In genomic region chr10:103445767-103446567, GRCh38 we compare ENCODE assay signal across 11 cellular contexts. TPM values are rescaled to one million over a fixed set of nuclear protein-coding genes. Genes with fewer than 3 reads are reported as not detected.
DNase-seq lines count a peak whose midpoint lies in the region; ATAC-seq, FAIRE-seq and TF ChIP-seq lines count a peak whose summit lies in the region.
"Had no signal": no experiment of that assay in that cellular context is flagged by ENCODE, and none has a peak within 500 bp of the region (broad histone marks: within the 10 kb centered on the region; RNA-seq: fewer than 3 reads in every experiment).

No MANE protein-coding gene starts in this region.

- H3K4me3 ChIP-seq in bronchial epithelial cell (ENCODE audit: low read depth, low read length) (no peak overlapping the region), subcutaneous abdominal adipose tissue (ENCODE audit: low read depth in 1 of 5, low read length in 5 of 5) (peak overlapping the region in 2 of 5 donors; percentile 2 to 5)

- TF ChIP-seq CTCF in HFFc6 (IDR thresholded peaks at IDR 0.05): no peak
- no peak for TF ChIP-seq CTCF in bronchial epithelial cell (IDR thresholded peaks at IDR 0.05; ENCODE audit: insufficient read depth, low read length, severe bottlenecking)

- DNase-seq in HFFc6 (peak; percentile 74), bronchial epithelial cell (ENCODE audit: low read depth) (peak; percentile 8), left lobe of liver (ENCODE audit: low spot score) (no peak), Ammon's horn (ENCODE audit: low spot score) (no peak)
- DNase-seq in activated T-helper 2 cell treated with anti-CD3 and anti-CD28 coated beads, Interferon-gamma antibody, Interleukin-2, Interleukin-4, amounts not matched to agents 10 μg/mL and 5 μg/mL and 100 μg/mL, durations not matched to agents 14 hours and 24 hours and 36 hours (ENCODE audit: low spot score): no peak
- DNase-seq in stimulated activated CD4-positive, alpha-beta T cell treated with anti-CD3 and anti-CD28 coated beads, Interleukin-1b, Interleukin-23, amount 100 ng/mL, for 48 hours: no peak
- DNase-seq: NCI-H1048 had no signal

- peaks cover 72% of the 10 kb centered on the region for H3K4me1 Mint-ChIP-seq in HFFc6 (ENCODE audit: low read depth)
- H3K4me1 Mint-ChIP-seq in activated T-helper 2 cell treated with anti-CD3 and anti-CD28 coated beads, Interferon-gamma antibody, Interleukin-2, Interleukin-4, amounts not matched to agents 10 μg/mL and 5 μg/mL and 100 μg/mL, durations not matched to agents 14 hours and 24 hours and 36 hours (ENCODE audit: low read depth): peaks cover 36% of the 10 kb centered on the region

- no peak for FAIRE-seq in bronchial epithelial cell (lab: Jason Lieb, UNC)

- peaks cover 57% of the 10 kb centered on the region for H3K36me3 Mint-ChIP-seq in HFFc6 (ENCODE audit: low read depth)
- peaks cover 83% of the 10 kb centered on the region for H3K36me3 Mint-ChIP-seq in activated T-helper 2 cell treated with anti-CD3 and anti-CD28 coated beads, Interferon-gamma antibody, Interleukin-2, Interleukin-4, amounts not matched to agents 10 μg/mL and 5 μg/mL and 100 μg/mL, durations not matched to agents 14 hours and 24 hours and 36 hours (ENCODE audit: low read depth)

- ATAC-seq in left lobe of liver (peak; percentile 21), GM21390 (IDR thresholded peaks at IDR 0.05; ENCODE audit: unreplicated experiment) (no peak)

- H3K36me3 ChIP-seq in bronchial epithelial cell (ENCODE audit: control insufficient read depth, insufficient read depth, low read length): peaks cover 28% of the 10 kb centered on the region
- peaks cover 0 to 82% (median 75%) of the 10 kb centered on the region in 5 donors for H3K36me3 ChIP-seq in subcutaneous abdominal adipose tissue (ENCODE audit: control insufficient read depth in 5 of 5, insufficient read depth in 5 of 5, low read length in 5 of 5)

- H3K9ac ChIP-seq in subcutaneous abdominal adipose tissue (ENCODE audit: low read length in 5 of 5): peak overlapping the region in 3 of 5 donors; percentile 17 to 43 (median 39)

- intact Hi-C loops in activated T-helper 2 cell treated with anti-CD3 and anti-CD28 coated beads, Interferon-gamma antibody, Interleukin-2, Interleukin-4, amounts not matched to agents 10 μg/mL and 5 μg/mL and 100 μg/mL, durations not matched to agents 14 hours and 24 hours and 36 hours (cut with micrococcal nuclease): no loop called here

- no peaks in the 10 kb centered on the region for H3K9me3 Mint-ChIP-seq in HFFc6
- H3K9me3 Mint-ChIP-seq in activated T-helper 2 cell treated with anti-CD3 and anti-CD28 coated beads, Interferon-gamma antibody, Interleukin-2, Interleukin-4, amounts not matched to agents 10 μg/mL and 5 μg/mL and 100 μg/mL, durations not matched to agents 14 hours and 24 hours and 36 hours: no peaks in the 10 kb centered on the region
- H3K9me3 Mint-ChIP-seq: central memory CD8-positive, alpha-beta T cell had no signal

- peak overlapping the region; percentile 97 for H3K27ac Mint-ChIP-seq in HFFc6
- H3K27ac Mint-ChIP-seq in activated T-helper 2 cell treated with anti-CD3 and anti-CD28 coated beads, Interferon-gamma antibody, Interleukin-2, Interleukin-4, amounts not matched to agents 10 μg/mL and 5 μg/mL and 100 μg/mL, durations not matched to agents 14 hours and 24 hours and 36 hours: no peak overlapping the region

- peaks cover 33 to 93% (median 77%) of the 10 kb centered on the region in 5 donors for H3K4me1 ChIP-seq in subcutaneous abdominal adipose tissue (ENCODE audit: control insufficient read depth in 5 of 5, insufficient read depth in 5 of 5, low read length in 5 of 5)

- peaks cover 8% of the 10 kb centered on the region for H3K27me3 Mint-ChIP-seq in HFFc6 (ENCODE audit: insufficient read depth)
- H3K27me3 Mint-ChIP-seq in activated T-helper 2 cell treated with anti-CD3 and anti-CD28 coated beads, Interferon-gamma antibody, Interleukin-2, Interleukin-4, amounts not matched to agents 10 μg/mL and 5 μg/mL and 100 μg/mL, durations not matched to agents 14 hours and 24 hours and 36 hours (ENCODE audit: low read depth): no peaks in the 10 kb centered on the region
- H3K27me3 Mint-ChIP-seq: central memory CD8-positive, alpha-beta T cell had no signal

- no peaks in the 10 kb centered on the region for H3K9me3 ChIP-seq in subcutaneous abdominal adipose tissue (ENCODE audit: control insufficient read depth in 5 of 5, low read length in 5 of 5)

- H3K27ac ChIP-seq in subcutaneous abdominal adipose tissue (ENCODE audit: low read depth, low read length): peak overlapping the region; percentile 92

- peak overlapping the region; percentile 46 for H3K4me3 Mint-ChIP-seq in HFFc6
- no peak overlapping the region for H3K4me3 Mint-ChIP-seq in activated T-helper 2 cell treated with anti-CD3 and anti-CD28 coated beads, Interferon-gamma antibody, Interleukin-2, Interleukin-4, amounts not matched to agents 10 μg/mL and 5 μg/mL and 100 μg/mL, durations not matched to agents 14 hours and 24 hours and 36 hours (ENCODE audit: low read depth)
- H3K4me3 Mint-ChIP-seq: central memory CD8-positive, alpha-beta T cell had no signal

- H3K27me3 ChIP-seq in bronchial epithelial cell (ENCODE audit: control insufficient read depth, insufficient read depth, low read length): no peaks in the 10 kb centered on the region
- H3K27me3 ChIP-seq in subcutaneous abdominal adipose tissue (ENCODE audit: control insufficient read depth in 5 of 5, insufficient read depth in 4 of 5, low read length in 5 of 5): peaks cover 0 to 10% (median 0%) of the 10 kb centered on the region in 5 donors

RNA-seq across cellular contexts. Expression of gene CALHM2, which starts 6.2 kb away (rescaled TPM):
- total RNA-seq in HFFc6 (2021; fragmentation: NEBNext Ultra II Directional; extraction: Animal tissue kit (Norgen Biotek cat#: 25700)): 10 to 100 TPM; 41.0 to 46.0 (median 45.1) TPM
- total RNA-seq in bronchial epithelial cell (0.53 and 0.64 TPM in 2 replicates), left lobe of liver (3.6 TPM)
- 20.3 and 21.1 TPM in 2 replicates for total RNA-seq in activated T-helper 2 cell treated with anti-CD3 and anti-CD28 coated beads, Interferon-gamma antibody, Interleukin-2, Interleukin-4, amounts not matched to agents 10 μg/mL and 5 μg/mL and 100 μg/mL, durations not matched to agents 14 hours and 24 hours and 36 hours

RNA-seq across cellular contexts. Expression of gene CALHM1, which starts 12.7 kb away (rescaled TPM):
- not detected for total RNA-seq in HFFc6 (2021; fragmentation: NEBNext Ultra II Directional; extraction: Animal tissue kit (Norgen Biotek cat#: 25700))
- total RNA-seq in bronchial epithelial cell: not detected in 2 replicates
- total RNA-seq in left lobe of liver: not detected
- total RNA-seq in activated T-helper 2 cell treated with anti-CD3 and anti-CD28 coated beads, Interferon-gamma antibody, Interleukin-2, Interleukin-4, amounts not matched to agents 10 μg/mL and 5 μg/mL and 100 μg/mL, durations not matched to agents 14 hours and 24 hours and 36 hours: 0.09 TPM in 1 of 2 replicates, not detected in the other

RNA-seq across cellular contexts. Expression of gene CALHM3, which starts 33.1 kb away (rescaled TPM):
- total RNA-seq in HFFc6 (2021; fragmentation: NEBNext Ultra II Directional; extraction: Animal tissue kit (Norgen Biotek cat#: 25700)): under 1 TPM in 1 of 6 experiments, not detected in 5; 0.09 TPM
- total RNA-seq in bronchial epithelial cell (not detected in 2 replicates), left lobe of liver (not detected)
- total RNA-seq in activated T-helper 2 cell treated with anti-CD3 and anti-CD28 coated beads, Interferon-gamma antibody, Interleukin-2, Interleukin-4, amounts not matched to agents 10 μg/mL and 5 μg/mL and 100 μg/mL, durations not matched to agents 14 hours and 24 hours and 36 hours: not detected in 2 replicates
- total RNA-seq: T-helper 2 cell treated with Interferon-gamma antibody and Interleukin-4, amounts not matched to agents 100 ng/mL and 5 ng/mL, for 36 hours had no signal

RNA-seq across cellular contexts. Expression of gene NEURL1, which starts 47.5 kb away (rescaled TPM):
- under 1 TPM; 0.06 to 0.46 (median 0.27) TPM for total RNA-seq in HFFc6 (2021; fragmentation: NEBNext Ultra II Directional; extraction: Animal tissue kit (Norgen Biotek cat#: 25700))
- 1.1 and 5.1 TPM in 2 replicates for total RNA-seq in bronchial epithelial cell
- total RNA-seq in left lobe of liver: 1.7 TPM
- 1.7 and 2.2 TPM in 2 replicates for total RNA-seq in activated T-helper 2 cell treated with anti-CD3 and anti-CD28 coated beads, Interferon-gamma antibody, Interleukin-2, Interleukin-4, amounts not matched to agents 10 μg/mL and 5 μg/mL and 100 μg/mL, durations not matched to agents 14 hours and 24 hours and 36 hours

RNA-seq across cellular contexts. Expression of gene PDCD11, which starts 49.5 kb away (rescaled TPM):
- total RNA-seq in HFFc6 (2021; fragmentation: NEBNext Ultra II Directional; extraction: Animal tissue kit (Norgen Biotek cat#: 25700)): 10 to 100 TPM; 30.8 to 38.4 (median 32.1) TPM
- total RNA-seq in bronchial epithelial cell: 38.7 and 44.5 TPM in 2 replicates
- total RNA-seq in left lobe of liver: 9.0 TPM
- 79.4 and 81.6 TPM in 2 replicates for total RNA-seq in activated T-helper 2 cell treated with anti-CD3 and anti-CD28 coated beads, Interferon-gamma antibody, Interleukin-2, Interleukin-4, amounts not matched to agents 10 μg/mL and 5 μg/mL and 100 μg/mL, durations not matched to agents 14 hours and 24 hours and 36 hours

Comparison
In these comparisons a context has a peak if more than half of its experiments do, and no peak if none do; other contexts are left out.
1. DNase-seq: peak in HFFc6 (single experiment) and bronchial epithelial cell (single experiment); none in left lobe of liver (single experiment), Ammon's horn (single experiment), activated T-helper 2 cell treated with anti-CD3 and anti-CD28 coated beads, Interferon-gamma antibody, Interleukin-2, Interleukin-4, amounts not matched to agents 10 μg/mL and 5 μg/mL and 100 μg/mL, durations not matched to agents 14 hours and 24 hours and 36 hours (single experiment) and stimulated activated CD4-positive, alpha-beta T cell treated with anti-CD3 and anti-CD28 coated beads, Interleukin-1b, Interleukin-23, amount 100 ng/mL, for 48 hours (single experiment).